ENCODE assay signal across 2 cellular contexts in the genomic region with DNA sequence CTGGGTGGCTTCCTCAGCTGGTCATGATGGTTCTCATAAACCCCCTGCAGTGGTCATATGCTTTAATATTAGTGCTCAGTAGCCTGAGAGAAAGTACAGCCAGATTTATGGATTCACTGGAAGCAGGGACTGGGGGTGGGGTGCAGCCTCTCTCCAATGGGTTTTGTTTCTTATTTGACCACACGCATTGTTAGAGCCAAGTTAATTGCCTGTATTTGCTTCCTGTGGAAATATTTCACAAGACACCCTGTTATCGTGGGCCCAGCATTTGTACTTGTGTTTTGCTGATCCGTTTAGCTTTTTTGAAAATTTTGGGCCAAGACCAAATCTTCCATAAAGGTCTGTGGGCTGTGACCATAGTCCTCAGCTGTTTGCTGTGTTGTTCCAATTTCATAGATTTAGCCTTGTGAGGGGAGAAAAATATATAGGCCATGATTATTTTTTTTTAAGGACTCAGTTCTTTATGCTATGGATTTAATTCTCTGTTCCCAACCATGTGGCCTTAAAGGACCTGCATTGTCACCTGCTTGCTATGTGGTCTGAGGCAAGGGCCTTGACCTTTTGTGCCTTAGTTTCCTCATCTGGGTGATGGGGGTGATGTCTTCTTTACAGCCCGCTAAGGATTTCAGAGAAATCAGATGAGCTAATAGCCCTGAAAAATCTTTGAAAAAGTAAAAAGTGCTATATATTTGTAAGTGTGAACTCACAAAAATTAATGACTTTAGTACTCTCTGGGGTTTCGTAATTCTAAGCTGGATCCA.
TF ChIP-seq lines count a peak whose summit lies in the region.

No MANE protein-coding gene starts in this region.

TF ChIP-seq in liver, 16 proteins besides CTCF, POLR2A, EP300 and RAD21 (continued from another document):
- TF ChIP-seq HNF4G (IDR thresholded peaks at IDR 0.05) (no peak), HNF4A (conservative IDR thresholded peaks at IDR 0.05) (peak in 1 of 2 donors; percentile 21), ZBTB33 (IDR thresholded peaks at IDR 0.05) (no peak), FOXA2 (IDR thresholded peaks at IDR 0.05) (no peak), EGR1 (IDR thresholded peaks at IDR 0.05; ENCODE audit: low read depth in 2 of 2) (no peak), MAX (IDR thresholded peaks at IDR 0.05) (no peak), RXRA (IDR thresholded peaks at IDR 0.05) (peak; percentile 26 to 28), JUND (IDR thresholded peaks at IDR 0.05) (no peak), FOXA1 (IDR thresholded peaks at IDR 0.05) (no peak), TAF1 (conservative IDR thresholded peaks at IDR 0.05) (no peak), GABPA (IDR thresholded peaks at IDR 0.05 in 1 of 2, conservative IDR thresholded peaks at IDR 0.05 in 1 of 2) (no peak)
- TF ChIP-seq, protein P1, sequence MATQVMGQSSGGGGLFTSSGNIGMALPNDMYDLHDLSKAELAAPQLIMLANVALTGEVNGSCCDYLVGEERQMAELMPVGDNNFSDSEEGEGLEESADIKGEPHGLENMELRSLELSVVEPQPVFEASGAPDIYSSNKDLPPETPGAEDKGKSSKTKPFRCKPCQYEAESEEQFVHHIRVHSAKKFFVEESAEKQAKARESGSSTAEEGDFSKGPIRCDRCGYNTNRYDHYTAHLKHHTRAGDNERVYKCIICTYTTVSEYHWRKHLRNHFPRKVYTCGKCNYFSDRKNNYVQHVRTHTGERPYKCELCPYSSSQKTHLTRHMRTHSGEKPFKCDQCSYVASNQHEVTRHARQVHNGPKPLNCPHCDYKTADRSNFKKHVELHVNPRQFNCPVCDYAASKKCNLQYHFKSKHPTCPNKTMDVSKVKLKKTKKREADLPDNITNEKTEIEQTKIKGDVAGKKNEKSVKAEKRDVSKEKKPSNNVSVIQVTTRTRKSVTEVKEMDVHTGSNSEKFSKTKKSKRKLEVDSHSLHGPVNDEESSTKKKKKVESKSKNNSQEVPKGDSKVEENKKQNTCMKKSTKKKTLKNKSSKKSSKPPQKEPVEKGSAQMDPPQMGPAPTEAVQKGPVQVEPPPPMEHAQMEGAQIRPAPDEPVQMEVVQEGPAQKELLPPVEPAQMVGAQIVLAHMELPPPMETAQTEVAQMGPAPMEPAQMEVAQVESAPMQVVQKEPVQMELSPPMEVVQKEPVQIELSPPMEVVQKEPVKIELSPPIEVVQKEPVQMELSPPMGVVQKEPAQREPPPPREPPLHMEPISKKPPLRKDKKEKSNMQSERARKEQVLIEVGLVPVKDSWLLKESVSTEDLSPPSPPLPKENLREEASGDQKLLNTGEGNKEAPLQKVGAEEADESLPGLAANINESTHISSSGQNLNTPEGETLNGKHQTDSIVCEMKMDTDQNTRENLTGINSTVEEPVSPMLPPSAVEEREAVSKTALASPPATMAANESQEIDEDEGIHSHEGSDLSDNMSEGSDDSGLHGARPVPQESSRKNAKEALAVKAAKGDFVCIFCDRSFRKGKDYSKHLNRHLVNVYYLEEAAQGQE (IDR thresholded peaks at IDR 0.05): no peak

TF ChIP-seq in HepG2, 621 proteins besides CTCF, POLR2A, EP300 and RAD21 (continued from another document):
- TF ChIP-seq ZNF512 (CRISPR knock-in tag; IDR thresholded peaks at IDR 0.05): no peak
- TF ChIP-seq ARNT (IDR thresholded peaks at IDR 0.05): no peak
- no peak for TF ChIP-seq DMAP1 (CRISPR knock-in tag; IDR thresholded peaks at IDR 0.05)
- TF ChIP-seq NAIF1 (CRISPR knock-in tag; IDR thresholded peaks at IDR 0.05; ENCODE audit: borderline replicate concordance): no peak
- no peak for TF ChIP-seq THYN1 (CRISPR knock-in tag; IDR thresholded peaks at IDR 0.05; ENCODE audit: borderline replicate concordance, low read depth)
- no peak for TF ChIP-seq ZBTB49 (CRISPR knock-in tag; IDR thresholded peaks at IDR 0.05; ENCODE audit: borderline replicate concordance)
- no peak for TF ChIP-seq HHEX (CRISPR knock-in tag; IDR thresholded peaks at IDR 0.05)
- TF ChIP-seq ARNTL (CRISPR knock-in tag; IDR thresholded peaks at IDR 0.05): no peak
